In the genomic region with DNA sequence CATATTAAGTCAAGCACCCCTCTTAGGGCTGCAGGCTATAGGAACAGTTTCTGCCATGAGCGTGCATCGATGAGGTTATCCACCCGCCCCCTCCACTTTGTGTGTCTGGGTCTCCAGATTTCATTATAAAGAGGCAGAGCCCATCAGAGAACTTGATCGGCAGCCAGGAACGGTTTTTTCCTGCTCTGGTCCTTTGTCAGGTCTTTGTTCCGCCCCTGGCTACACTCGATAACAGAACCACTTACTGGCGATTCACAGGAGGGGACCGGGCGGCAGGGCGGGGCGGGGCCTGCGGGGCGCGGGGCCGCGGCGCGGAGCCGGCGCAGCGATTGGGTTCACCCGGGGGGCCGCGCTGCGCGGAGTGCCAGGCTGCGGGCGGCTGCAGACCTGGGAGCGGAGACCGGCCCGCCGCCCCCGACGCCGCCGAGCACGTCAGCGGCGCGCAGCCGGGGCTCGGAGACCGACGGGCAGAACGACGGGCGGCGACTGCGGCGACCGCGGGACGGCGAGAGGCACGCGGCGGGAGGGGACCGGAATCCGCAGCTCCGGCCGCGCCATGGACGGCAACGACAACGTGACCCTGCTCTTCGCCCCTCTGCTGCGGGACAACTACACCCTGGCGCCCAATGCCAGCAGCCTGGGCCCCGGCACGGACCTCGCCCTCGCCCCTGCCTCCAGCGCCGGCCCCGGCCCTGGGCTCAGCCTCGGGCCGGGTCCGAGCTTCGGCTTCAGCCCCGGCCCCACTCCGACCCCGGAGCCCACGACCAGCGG, we compare ENCODE assay signal across 1 cellular context.
TF ChIP-seq lines count a peak whose summit lies in the region.

A gene with protein sequence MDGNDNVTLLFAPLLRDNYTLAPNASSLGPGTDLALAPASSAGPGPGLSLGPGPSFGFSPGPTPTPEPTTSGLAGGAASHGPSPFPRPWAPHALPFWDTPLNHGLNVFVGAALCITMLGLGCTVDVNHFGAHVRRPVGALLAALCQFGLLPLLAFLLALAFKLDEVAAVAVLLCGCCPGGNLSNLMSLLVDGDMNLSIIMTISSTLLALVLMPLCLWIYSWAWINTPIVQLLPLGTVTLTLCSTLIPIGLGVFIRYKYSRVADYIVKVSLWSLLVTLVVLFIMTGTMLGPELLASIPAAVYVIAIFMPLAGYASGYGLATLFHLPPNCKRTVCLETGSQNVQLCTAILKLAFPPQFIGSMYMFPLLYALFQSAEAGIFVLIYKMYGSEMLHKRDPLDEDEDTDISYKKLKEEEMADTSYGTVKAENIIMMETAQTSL (plus strand): TSS at position 338 of the 771 bp plus-strand sequence. CDS start 219 bp downstream, at position 557.

TF ChIP-seq in GM12878, 131 proteins besides CTCF, POLR2A, EP300 and RAD21 (continued from another document):
- TF ChIP-seq, protein P1, sequence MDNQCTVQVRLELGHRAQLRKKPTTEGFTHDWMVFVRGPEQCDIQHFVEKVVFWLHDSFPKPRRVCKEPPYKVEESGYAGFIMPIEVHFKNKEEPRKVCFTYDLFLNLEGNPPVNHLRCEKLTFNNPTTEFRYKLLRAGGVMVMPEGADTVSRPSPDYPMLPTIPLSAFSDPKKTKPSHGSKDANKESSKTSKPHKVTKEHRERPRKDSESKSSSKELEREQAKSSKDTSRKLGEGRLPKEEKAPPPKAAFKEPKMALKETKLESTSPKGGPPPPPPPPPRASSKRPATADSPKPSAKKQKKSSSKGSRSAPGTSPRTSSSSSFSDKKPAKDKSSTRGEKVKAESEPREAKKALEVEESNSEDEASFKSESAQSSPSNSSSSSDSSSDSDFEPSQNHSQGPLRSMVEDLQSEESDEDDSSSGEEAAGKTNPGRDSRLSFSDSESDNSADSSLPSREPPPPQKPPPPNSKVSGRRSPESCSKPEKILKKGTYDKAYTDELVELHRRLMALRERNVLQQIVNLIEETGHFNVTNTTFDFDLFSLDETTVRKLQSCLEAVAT (IDR thresholded peaks at IDR 0.05): no peak
- TF ChIP-seq EGR1 (IDR thresholded peaks at IDR 0.05; ENCODE audit: borderline replicate concordance in 1 of 2, low read depth in 2 of 2, low read length in 2 of 2) (no peak), RB1 (IDR thresholded peaks at IDR 0.05; ENCODE audit: borderline replicate concordance) (no peak), SREBF2 (IDR thresholded peaks at IDR 0.05; ENCODE audit: low read length) (no peak)
- TF ChIP-seq, protein P2, sequence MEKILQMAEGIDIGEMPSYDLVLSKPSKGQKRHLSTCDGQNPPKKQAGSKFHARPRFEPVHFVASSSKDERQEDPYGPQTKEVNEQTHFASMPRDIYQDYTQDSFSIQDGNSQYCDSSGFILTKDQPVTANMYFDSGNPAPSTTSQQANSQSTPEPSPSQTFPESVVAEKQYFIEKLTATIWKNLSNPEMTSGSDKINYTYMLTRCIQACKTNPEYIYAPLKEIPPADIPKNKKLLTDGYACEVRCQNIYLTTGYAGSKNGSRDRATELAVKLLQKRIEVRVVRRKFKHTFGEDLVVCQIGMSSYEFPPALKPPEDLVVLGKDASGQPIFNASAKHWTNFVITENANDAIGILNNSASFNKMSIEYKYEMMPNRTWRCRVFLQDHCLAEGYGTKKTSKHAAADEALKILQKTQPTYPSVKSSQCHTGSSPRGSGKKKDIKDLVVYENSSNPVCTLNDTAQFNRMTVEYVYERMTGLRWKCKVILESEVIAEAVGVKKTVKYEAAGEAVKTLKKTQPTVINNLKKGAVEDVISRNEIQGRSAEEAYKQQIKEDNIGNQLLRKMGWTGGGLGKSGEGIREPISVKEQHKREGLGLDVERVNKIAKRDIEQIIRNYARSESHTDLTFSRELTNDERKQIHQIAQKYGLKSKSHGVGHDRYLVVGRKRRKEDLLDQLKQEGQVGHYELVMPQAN (conservative IDR thresholded peaks at IDR 0.05): no peak
- TF ChIP-seq, protein P3, sequence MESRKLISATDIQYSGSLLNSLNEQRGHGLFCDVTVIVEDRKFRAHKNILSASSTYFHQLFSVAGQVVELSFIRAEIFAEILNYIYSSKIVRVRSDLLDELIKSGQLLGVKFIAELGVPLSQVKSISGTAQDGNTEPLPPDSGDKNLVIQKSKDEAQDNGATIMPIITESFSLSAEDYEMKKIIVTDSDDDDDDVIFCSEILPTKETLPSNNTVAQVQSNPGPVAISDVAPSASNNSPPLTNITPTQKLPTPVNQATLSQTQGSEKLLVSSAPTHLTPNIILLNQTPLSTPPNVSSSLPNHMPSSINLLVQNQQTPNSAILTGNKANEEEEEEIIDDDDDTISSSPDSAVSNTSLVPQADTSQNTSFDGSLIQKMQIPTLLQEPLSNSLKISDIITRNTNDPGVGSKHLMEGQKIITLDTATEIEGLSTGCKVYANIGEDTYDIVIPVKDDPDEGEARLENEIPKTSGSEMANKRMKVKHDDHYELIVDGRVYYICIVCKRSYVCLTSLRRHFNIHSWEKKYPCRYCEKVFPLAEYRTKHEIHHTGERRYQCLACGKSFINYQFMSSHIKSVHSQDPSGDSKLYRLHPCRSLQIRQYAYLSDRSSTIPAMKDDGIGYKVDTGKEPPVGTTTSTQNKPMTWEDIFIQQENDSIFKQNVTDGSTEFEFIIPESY (IDR thresholded peaks at IDR 0.05): no peak
- TF ChIP-seq, protein P4, sequence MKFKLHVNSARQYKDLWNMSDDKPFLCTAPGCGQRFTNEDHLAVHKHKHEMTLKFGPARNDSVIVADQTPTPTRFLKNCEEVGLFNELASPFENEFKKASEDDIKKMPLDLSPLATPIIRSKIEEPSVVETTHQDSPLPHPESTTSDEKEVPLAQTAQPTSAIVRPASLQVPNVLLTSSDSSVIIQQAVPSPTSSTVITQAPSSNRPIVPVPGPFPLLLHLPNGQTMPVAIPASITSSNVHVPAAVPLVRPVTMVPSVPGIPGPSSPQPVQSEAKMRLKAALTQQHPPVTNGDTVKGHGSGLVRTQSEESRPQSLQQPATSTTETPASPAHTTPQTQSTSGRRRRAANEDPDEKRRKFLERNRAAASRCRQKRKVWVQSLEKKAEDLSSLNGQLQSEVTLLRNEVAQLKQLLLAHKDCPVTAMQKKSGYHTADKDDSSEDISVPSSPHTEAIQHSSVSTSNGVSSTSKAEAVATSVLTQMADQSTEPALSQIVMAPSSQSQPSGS (IDR thresholded peaks at IDR 0.05; ENCODE audit: low read length): no peak
